ENCODE assay signal across 1 cellular context in genomic region chr16:81180578-81180977, GRCh38.
TF ChIP-seq lines count a peak whose summit lies in the region.

No MANE protein-coding gene starts in this region.

TF ChIP-seq in H1, 55 proteins besides CTCF, POLR2A, EP300 and RAD21:
- no peak for TF ChIP-seq SAP30 (IDR thresholded peaks at IDR 0.05; ENCODE audit: insufficient read depth, insufficient replicate concordance, low read length)
- no peak for TF ChIP-seq SP4 (IDR thresholded peaks at IDR 0.05; ENCODE audit: low read length)
- no peak for TF ChIP-seq BRCA1 (IDR thresholded peaks at IDR 0.05; ENCODE audit: low read depth, low read length)
- TF ChIP-seq SIN3A (conservative IDR thresholded peaks at IDR 0.05 in 1 of 2, IDR thresholded peaks at IDR 0.05 in 1 of 2; ENCODE audit: low read depth in 1 of 2, low read length in 2 of 2) = no peak
TF ChIP-seq in H1: peak in this region for 0.
